ENCODE assay signal across 1 cellular context in the genomic region with DNA sequence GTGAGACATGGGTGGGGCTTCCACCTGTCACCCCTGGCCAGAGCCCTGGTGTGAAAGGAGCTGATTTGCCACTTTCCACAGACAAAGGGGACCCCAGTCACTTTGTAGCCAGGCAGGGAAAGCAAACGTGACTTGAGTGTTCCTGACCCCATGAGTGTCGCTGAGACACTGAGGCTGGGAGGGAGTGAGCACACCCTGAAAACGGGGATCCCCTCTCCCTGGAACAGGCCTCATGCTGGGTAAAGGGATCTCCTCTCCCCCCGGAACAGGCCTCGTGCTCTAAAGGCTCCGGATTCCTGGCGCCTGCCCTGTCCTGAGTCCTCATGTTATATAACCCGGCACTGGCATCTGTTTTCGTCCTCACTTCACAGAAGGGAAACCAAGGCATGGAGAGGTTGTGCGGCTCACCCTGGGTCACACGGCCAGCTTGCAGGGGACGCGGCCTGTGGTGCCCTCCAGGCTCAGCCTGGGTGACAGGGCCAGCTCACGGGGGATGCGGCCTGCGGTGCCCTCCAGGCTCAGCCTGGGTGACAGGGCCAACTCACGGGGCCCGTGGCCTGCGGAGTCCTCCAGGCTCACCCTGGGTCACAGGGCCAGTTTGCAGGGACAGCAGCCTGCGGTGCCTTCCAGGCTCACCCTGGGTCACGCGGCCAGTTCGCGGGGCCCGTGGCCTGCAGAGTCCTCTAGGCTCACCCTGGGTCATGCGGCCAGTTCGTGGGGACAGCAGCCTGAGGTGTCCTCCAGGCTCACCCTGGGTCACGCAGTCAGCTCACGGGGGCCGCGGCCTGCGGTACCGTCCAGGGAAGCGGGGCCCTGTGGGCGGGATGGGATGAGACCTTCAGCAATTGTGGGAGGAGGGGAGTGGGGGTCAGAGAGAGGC.
TF ChIP-seq lines count a peak whose summit lies in the region.

No MANE protein-coding gene starts in this region.

TF ChIP-seq in WTC11, 78 proteins besides CTCF, POLR2A, EP300 and RAD21 (continued from another document):
- TF ChIP-seq, protein P1, sequence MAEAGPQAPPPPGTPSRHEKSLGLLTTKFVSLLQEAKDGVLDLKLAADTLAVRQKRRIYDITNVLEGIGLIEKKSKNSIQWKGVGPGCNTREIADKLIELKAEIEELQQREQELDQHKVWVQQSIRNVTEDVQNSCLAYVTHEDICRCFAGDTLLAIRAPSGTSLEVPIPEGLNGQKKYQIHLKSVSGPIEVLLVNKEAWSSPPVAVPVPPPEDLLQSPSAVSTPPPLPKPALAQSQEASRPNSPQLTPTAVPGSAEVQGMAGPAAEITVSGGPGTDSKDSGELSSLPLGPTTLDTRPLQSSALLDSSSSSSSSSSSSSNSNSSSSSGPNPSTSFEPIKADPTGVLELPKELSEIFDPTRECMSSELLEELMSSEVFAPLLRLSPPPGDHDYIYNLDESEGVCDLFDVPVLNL (CRISPR knock-in tag; IDR thresholded peaks at IDR 0.05; ENCODE audit: borderline replicate concordance, low read depth), result no peak
- TF ChIP-seq EMX1 (CRISPR knock-in tag; IDR thresholded peaks at IDR 0.05) (no peak), NFATC4 (CRISPR knock-in tag; IDR thresholded peaks at IDR 0.05) (no peak), JAZF1 (CRISPR knock-in tag; IDR thresholded peaks at IDR 0.05) (no peak), CREM (CRISPR knock-in tag; IDR thresholded peaks at IDR 0.05) (no peak), ZNF423 (CRISPR knock-in tag; IDR thresholded peaks at IDR 0.05) (no peak), RELA (CRISPR knock-in tag; IDR thresholded peaks at IDR 0.05; ENCODE audit: borderline replicate concordance) (no peak), CREB1 (CRISPR knock-in tag; IDR thresholded peaks at IDR 0.05) (no peak), ELF4 (CRISPR knock-in tag; IDR thresholded peaks at IDR 0.05; ENCODE audit: low read depth) (no peak), FOXP1 (CRISPR knock-in tag; IDR thresholded peaks at IDR 0.05; ENCODE audit: borderline replicate concordance) (no peak)
- TF ChIP-seq, protein P2, sequence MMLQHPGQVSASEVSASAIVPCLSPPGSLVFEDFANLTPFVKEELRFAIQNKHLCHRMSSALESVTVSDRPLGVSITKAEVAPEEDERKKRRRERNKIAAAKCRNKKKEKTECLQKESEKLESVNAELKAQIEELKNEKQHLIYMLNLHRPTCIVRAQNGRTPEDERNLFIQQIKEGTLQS (CRISPR knock-in tag; conservative IDR thresholded peaks at IDR 0.05), result no peak
- TF ChIP-seq, protein P3, sequence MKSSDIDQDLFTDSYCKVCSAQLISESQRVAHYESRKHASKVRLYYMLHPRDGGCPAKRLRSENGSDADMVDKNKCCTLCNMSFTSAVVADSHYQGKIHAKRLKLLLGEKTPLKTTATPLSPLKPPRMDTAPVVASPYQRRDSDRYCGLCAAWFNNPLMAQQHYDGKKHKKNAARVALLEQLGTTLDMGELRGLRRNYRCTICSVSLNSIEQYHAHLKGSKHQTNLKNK (CRISPR knock-in tag; IDR thresholded peaks at IDR 0.05), result no peak
